8 cellular contexts compared by ENCODE assay signal in genomic region chr4:73127839-73128448, GRCh38. TPM values are rescaled to one million over a fixed set of nuclear protein-coding genes. Genes with fewer than 3 reads are reported as not detected.
DNase-seq lines count a peak whose midpoint lies in the region; ATAC-seq lines count a peak whose summit lies in the region.

No MANE protein-coding gene starts in this region.

- H3K4me3 Mint-ChIP-seq in activated CD8-positive, alpha-beta T cell treated with anti-CD3 and anti-CD28 coated beads, Interleukin-2, amount 10 ng/mL, durations not matched to agents 7 days and 5 days: no peak overlapping the region
- no peak overlapping the region for H3K4me3 Mint-ChIP-seq in stimulated activated memory B cell treated with anti-CD40 and anti-IgM and Interleukin-4, amounts not matched to agents 10 μg/mL and 1 μg/mL and 100 μg/mL, for 72 hours

- peak; percentile 68 for ATAC-seq in HG03159 (IDR thresholded peaks at IDR 0.05; ENCODE audit: unreplicated experiment)
- peak; percentile 81 for ATAC-seq in activated CD8-positive, alpha-beta T cell treated with anti-CD3 and anti-CD28 coated beads, Interleukin-2, amount 10 ng/mL, durations not matched to agents 7 days and 5 days
- ATAC-seq in stimulated activated memory B cell treated with anti-CD40 and anti-IgM and Interleukin-4, amounts not matched to agents 10 μg/mL and 1 μg/mL and 100 μg/mL, for 72 hours: no peak
- ATAC-seq in GM21423 (IDR thresholded peaks at IDR 0.05; ENCODE audit: unreplicated experiment): no peak

- no peaks in the 10 kb centered on the region for H3K4me1 Mint-ChIP-seq in activated CD8-positive, alpha-beta T cell treated with anti-CD3 and anti-CD28 coated beads, Interleukin-2, amount 10 ng/mL, durations not matched to agents 7 days and 5 days (ENCODE audit: low read depth)
- no peaks in the 10 kb centered on the region for H3K4me1 Mint-ChIP-seq in stimulated activated memory B cell treated with anti-CD40 and anti-IgM and Interleukin-4, amounts not matched to agents 10 μg/mL and 1 μg/mL and 100 μg/mL, for 72 hours

- no peak overlapping the region for H3K27ac Mint-ChIP-seq in activated CD8-positive, alpha-beta T cell treated with anti-CD3 and anti-CD28 coated beads, Interleukin-2, amount 10 ng/mL, durations not matched to agents 7 days and 5 days
- no peak overlapping the region for H3K27ac Mint-ChIP-seq in stimulated activated memory B cell treated with anti-CD40 and anti-IgM and Interleukin-4, amounts not matched to agents 10 μg/mL and 1 μg/mL and 100 μg/mL, for 72 hours

- CTCF ChIA-PET in activated CD8-positive, alpha-beta T cell treated with anti-CD3 and anti-CD28 coated beads, Interleukin-2, amount 10 ng/mL, durations not matched to agents 7 days and 5 days (lab: Charles Lee): interaction anchor here (0.6 to 3.0 kb wide), 6 partner anchors 11 to 971 kb away, joined by 3 to 30 read pairs (median 3); partner anchors contain the start of genes ANKRD17 and CXCL2

- no peaks in the 10 kb centered on the region for H3K9me3 Mint-ChIP-seq in activated CD8-positive, alpha-beta T cell treated with anti-CD3 and anti-CD28 coated beads, Interleukin-2, amount 10 ng/mL, durations not matched to agents 7 days and 5 days (ENCODE audit: insufficient read depth)
- H3K9me3 Mint-ChIP-seq in stimulated activated memory B cell treated with anti-CD40 and anti-IgM and Interleukin-4, amounts not matched to agents 10 μg/mL and 1 μg/mL and 100 μg/mL, for 72 hours: no peaks in the 10 kb centered on the region

- peaks cover 28% of the 10 kb centered on the region for H3K36me3 Mint-ChIP-seq in activated CD8-positive, alpha-beta T cell treated with anti-CD3 and anti-CD28 coated beads, Interleukin-2, amount 10 ng/mL, durations not matched to agents 7 days and 5 days (ENCODE audit: low read depth)
- H3K36me3 Mint-ChIP-seq in stimulated activated memory B cell treated with anti-CD40 and anti-IgM and Interleukin-4, amounts not matched to agents 10 μg/mL and 1 μg/mL and 100 μg/mL, for 72 hours: peaks cover 33% of the 10 kb centered on the region

- POLR2A ChIA-PET in activated CD8-positive, alpha-beta T cell treated with anti-CD3 and anti-CD28 coated beads, Interleukin-2, amount 10 ng/mL, durations not matched to agents 7 days and 5 days (lab: Charles Lee): no interaction called here

- H3K27me3 Mint-ChIP-seq in activated CD8-positive, alpha-beta T cell treated with anti-CD3 and anti-CD28 coated beads, Interleukin-2, amount 10 ng/mL, durations not matched to agents 7 days and 5 days (ENCODE audit: low read depth): no peaks in the 10 kb centered on the region
- H3K27me3 Mint-ChIP-seq in stimulated activated memory B cell treated with anti-CD40 and anti-IgM and Interleukin-4, amounts not matched to agents 10 μg/mL and 1 μg/mL and 100 μg/mL, for 72 hours: no peaks in the 10 kb centered on the region

- DNase-seq in NCI-H510A treated with DMSO at 0.1 percent for 48 hours (lab: John Stamatoyannopoulos, UW) (peak; percentile 16), NCI-H510A (lab: John Stamatoyannopoulos, UW) (no peak), iPS-NIHi7 (ENCODE audit: extremely low spot score) (peak; percentile 34), NCI-H2196 (lab: John Stamatoyannopoulos, UW; ENCODE audit: unreplicated experiment) (no peak)
- no peak for DNase-seq in activated CD8-positive, alpha-beta T cell treated with anti-CD3 and anti-CD28 coated beads, Interleukin-2, amount 10 ng/mL, durations not matched to agents 7 days and 5 days

RNA-seq across cellular contexts. Expression of gene COX18, which starts 58.4 kb away (rescaled TPM):
- 10 to 100 TPM; 14.7 to 15.5 TPM for total RNA-seq in activated CD8-positive, alpha-beta T cell treated with anti-CD3 and anti-CD28 coated beads, Interleukin-2, amount 10 ng/mL, durations not matched to agents 7 days and 5 days

Comparison
In these comparisons a context has a peak if more than half of its experiments do, and no peak if none do; other contexts are left out.
1. DNase-seq: peak in NCI-H510A treated with DMSO at 0.1 percent for 48 hours (single experiment) and iPS-NIHi7 (single experiment); none in NCI-H510A (single experiment), activated CD8-positive, alpha-beta T cell treated with anti-CD3 and anti-CD28 coated beads, Interleukin-2, amount 10 ng/mL, durations not matched to agents 7 days and 5 days (single experiment) and NCI-H2196 (single experiment).
2. ATAC-seq: peak in HG03159 (single experiment) and activated CD8-positive, alpha-beta T cell treated with anti-CD3 and anti-CD28 coated beads, Interleukin-2, amount 10 ng/mL, durations not matched to agents 7 days and 5 days (single experiment); none in stimulated activated memory B cell treated with anti-CD40 and anti-IgM and Interleukin-4, amounts not matched to agents 10 μg/mL and 1 μg/mL and 100 μg/mL, for 72 hours (single experiment) and GM21423 (single experiment).